In the genomic region with DNA sequence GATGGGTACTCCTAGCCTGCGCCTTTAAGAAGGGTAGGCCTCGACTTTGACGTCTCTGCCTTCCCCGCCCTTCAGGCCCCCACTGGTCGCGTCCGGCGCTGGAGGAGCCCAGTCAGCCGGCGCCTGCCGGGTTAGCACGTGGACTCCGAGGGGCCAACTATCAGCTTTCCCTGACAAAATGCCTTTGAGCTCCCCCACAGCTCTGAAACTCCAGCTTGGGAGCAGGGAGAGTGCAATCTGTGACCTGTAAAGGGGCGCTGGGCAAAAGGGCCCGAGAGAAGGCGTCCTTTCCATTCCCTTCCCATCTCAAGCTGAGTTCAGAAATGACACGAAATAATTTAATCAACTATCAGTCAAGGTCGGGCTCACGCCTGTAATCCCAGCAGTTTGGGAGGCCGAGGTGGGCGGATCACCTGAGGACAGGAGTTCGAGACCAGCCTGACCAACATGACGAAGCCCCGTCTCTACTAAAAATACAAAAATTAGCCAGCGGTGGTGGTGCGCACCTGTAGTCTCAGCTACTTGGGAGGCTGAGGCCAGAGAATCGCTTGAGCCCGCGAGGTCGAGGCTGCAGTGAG, we compare ENCODE assay signal across 8 cellular contexts. TPM values are rescaled to one million over a fixed set of nuclear protein-coding genes. Genes with fewer than 3 reads are reported as not detected.
DNase-seq lines count a peak whose midpoint lies in the region; ATAC-seq and TF ChIP-seq lines count a peak whose summit lies in the region.

No MANE protein-coding gene starts in this region.

- H3K4me1 ChIP-seq in BE2C, result 0 out of 2 replicates have a peak, but pooled peaks cover 3% of the 10 kb centered on the region

- no peaks in the 10 kb centered on the region for H3K27me3 ChIP-seq in BE2C

- DNase-seq in BE2C, result peak; percentile 96
- DNase-seq in HS-5 (ENCODE audit: low read depth), result peak; percentile 67
- peak; percentile 96 for DNase-seq in NK-92 treated with Interleukin-12 subunit alpha and Interleukin-12 subunit beta, amount 100 ng/mL, for 24 hours (lab: John Stamatoyannopoulos, UW)
- DNase-seq in activated CD8-positive, alpha-beta memory T cell treated with anti-CD3 and anti-CD28 coated beads for 24 hours, result peak; percentile 94
- peak; percentile 85 for DNase-seq in effector CD8-positive, alpha-beta T cell (lab: John Stamatoyannopoulos, UW)
- DNase-seq in mesenteric fat pad (ENCODE audit: low spot score), result peak; percentile 97
- peak; percentile 77 for DNase-seq in stimulated activated CD8-positive, alpha-beta memory T cell treated with anti-CD3 and anti-CD28 coated beads, Interleukin-15, amount 100 ng/mL, for 24 hours (ENCODE audit: low read depth)

- no peaks in the 10 kb centered on the region for H3K9me3 ChIP-seq in BE2C

- no peak overlapping the region for H3K4me3 ChIP-seq in BE2C (ENCODE audit: low read depth, low read length)

- no peak for TF ChIP-seq CTCF in BE2C (IDR thresholded peaks at IDR 0.05; ENCODE audit: low read depth, low read length)

- H3K36me3 ChIP-seq in BE2C, result peaks cover 9% of the 10 kb centered on the region

- peak; percentile 45 for ATAC-seq in GM19328 (IDR thresholded peaks at IDR 0.05; ENCODE audit: unreplicated experiment)

RNA-seq across cellular contexts. Expression of gene SLC25A39, which starts 2.3 kb away (rescaled TPM):
- 920 TPM for polyA plus RNA-seq in BE2C (2012; ENCODE audit: insufficient read depth, insufficient read length, low read depth)
- total RNA-seq in mesenteric fat pad, result 60.0 TPM

RNA-seq across cellular contexts. Expression of gene GRN, which starts 18.1 kb away (rescaled TPM):
- polyA plus RNA-seq in BE2C (2012; ENCODE audit: insufficient read depth, insufficient read length, low read depth), result 398 TPM
- 278 TPM for total RNA-seq in mesenteric fat pad

RNA-seq across cellular contexts. Expression of gene RUNDC3A, which starts 18.6 kb away (rescaled TPM):
- 386 TPM for polyA plus RNA-seq in BE2C (2012; ENCODE audit: insufficient read depth, insufficient read length, low read depth)
- total RNA-seq in mesenteric fat pad, result 0.13 TPM

RNA-seq across cellular contexts. Expression of gene FAM171A2, which starts 36.7 kb away (rescaled TPM):
- polyA plus RNA-seq in BE2C (2012; ENCODE audit: insufficient read depth, insufficient read length, low read depth), result 44.8 TPM
- total RNA-seq in mesenteric fat pad, result 3.0 TPM

RNA-seq across cellular contexts. Expression of gene SLC4A1, which starts 59.0 kb away (rescaled TPM):
- not detected for polyA plus RNA-seq in BE2C (2012; ENCODE audit: insufficient read depth, insufficient read length, low read depth)
- total RNA-seq in mesenteric fat pad, result 0.35 TPM
